Comparison of ENCODE assay signal across 1 cellular context in genomic region chr2:192993059-192993458, GRCh38.
A peak's percentile ranks its signal among the peaks of the same experiment; 100 is the strongest.
TF ChIP-seq lines count a peak whose summit lies in the region.

No MANE protein-coding gene starts in this region.

TF ChIP-seq in neural cell, 6 proteins besides CTCF, POLR2A, EP300 and RAD21:
- TF ChIP-seq REST (IDR thresholded peaks at IDR 0.05; ENCODE audit: borderline replicate concordance) (peak; percentile 51), TAF1 (IDR thresholded peaks at IDR 0.05; ENCODE audit: low read depth) (no peak), POLR2AphosphoS5 (IDR thresholded peaks at IDR 0.05) (peak; percentile 59), SMC3 (conservative IDR thresholded peaks at IDR 0.05; ENCODE audit: poor library complexity) (no peak)
